1 cellular context compared by ENCODE assay signal in the genomic region with DNA sequence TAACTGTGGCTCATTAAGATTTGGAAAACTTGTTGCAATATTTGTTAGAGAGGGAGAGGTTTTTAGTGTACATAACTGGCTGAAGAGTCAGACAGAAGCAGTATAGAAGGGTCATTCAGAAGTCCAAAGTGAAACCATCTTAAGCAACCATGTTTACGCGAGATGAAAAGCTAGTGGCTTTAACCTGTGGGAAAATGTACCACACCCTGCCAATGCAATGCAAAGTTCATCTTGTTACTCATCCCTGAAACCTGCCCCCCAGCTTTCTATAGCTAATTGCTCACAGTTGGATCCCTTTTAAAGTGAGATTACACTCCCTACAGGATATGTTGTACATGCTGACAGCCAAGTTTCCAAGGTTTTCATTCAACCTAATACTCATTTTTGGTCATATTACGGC.
TF ChIP-seq lines count a peak whose summit lies in the region.

No MANE protein-coding gene starts in this region.

TF ChIP-seq in GM23338, 12 proteins besides CTCF, POLR2A, EP300 and RAD21 (continued from another document):
- TF ChIP-seq ZNF462 (CRISPR knock-in tag; IDR thresholded peaks at IDR 0.05) (no peak), JUNB (IDR thresholded peaks at IDR 0.05; ENCODE audit: unreplicated experiment) (no peak), CREB1 (CRISPR knock-in tag; IDR thresholded peaks at IDR 0.05; ENCODE audit: low read depth) (no peak), REST (IDR thresholded peaks at IDR 0.05; ENCODE audit: unreplicated experiment) (no peak)
